ENCODE assay signal across 9 cellular contexts in the genomic region with DNA sequence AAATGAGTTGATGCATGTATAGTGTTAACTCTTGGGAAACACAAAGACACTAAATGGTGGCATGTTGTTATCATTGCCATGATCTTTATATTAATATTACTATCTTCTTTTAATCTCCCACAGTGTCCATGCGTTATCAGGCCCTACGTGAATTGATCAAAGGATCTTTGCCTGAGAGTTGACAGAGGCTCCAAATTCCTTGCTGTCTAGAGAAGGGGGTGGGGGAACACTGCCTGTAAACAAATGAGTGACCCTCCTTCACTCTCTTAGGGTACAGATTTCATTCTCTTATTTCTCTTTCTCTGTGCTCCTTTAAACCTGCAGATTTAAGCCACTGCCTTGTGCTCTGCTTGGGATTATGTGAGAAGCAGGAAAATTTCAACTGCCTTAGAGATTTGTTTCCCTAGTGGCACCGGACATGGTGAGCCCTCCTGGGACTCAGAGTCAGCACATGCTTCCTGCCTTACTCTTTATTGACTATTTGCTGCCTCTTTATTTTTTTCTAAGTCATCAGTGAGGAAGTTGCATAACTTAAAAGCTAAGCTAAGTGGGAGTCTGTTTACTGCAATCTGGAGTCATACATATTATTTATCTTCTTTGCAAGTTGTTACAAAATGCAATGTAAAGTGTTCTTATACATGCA.
A peak's percentile ranks its signal among the peaks of the same experiment; 100 is the strongest.
DNase-seq lines count a peak whose midpoint lies in the region; ATAC-seq, FAIRE-seq and TF ChIP-seq lines count a peak whose summit lies in the region.
"Had no signal": no experiment of that assay in that cellular context is flagged by ENCODE, and none has a peak within 500 bp of the region (broad histone marks: within the 10 kb centered on the region; RNA-seq: fewer than 3 reads in every experiment).

No MANE protein-coding gene starts in this region.

- peak overlapping the region; percentile 31; the same call in 1 of the 2 replicates for H3K9ac ChIP-seq in PC-3 (ENCODE audit: low read length)

- H3K27ac Mint-ChIP-seq in progenitor cell of endocrine pancreas: peak overlapping the region; percentile 54
- no peak overlapping the region for H3K27ac Mint-ChIP-seq in stimulated activated effector memory CD8-positive, alpha-beta T cell treated with anti-CD3 and anti-CD28 coated beads, Interleukin-12 subunit alpha, Interleukin-12 subunit beta, amount 100 ng/mL, for 72 hours

- H3K9me3 Mint-ChIP-seq in progenitor cell of endocrine pancreas (ENCODE audit: low read depth): no peaks in the 10 kb centered on the region
- no peaks in the 10 kb centered on the region for H3K9me3 Mint-ChIP-seq in stimulated activated effector memory CD8-positive, alpha-beta T cell treated with anti-CD3 and anti-CD28 coated beads, Interleukin-12 subunit alpha, Interleukin-12 subunit beta, amount 100 ng/mL, for 72 hours

- peaks cover 27% of the 10 kb centered on the region for H3K4me1 Mint-ChIP-seq in progenitor cell of endocrine pancreas (ENCODE audit: low read depth)
- H3K4me1 Mint-ChIP-seq in stimulated activated effector memory CD8-positive, alpha-beta T cell treated with anti-CD3 and anti-CD28 coated beads, Interleukin-12 subunit alpha, Interleukin-12 subunit beta, amount 100 ng/mL, for 72 hours: peaks cover 64% of the 10 kb centered on the region

- no TSS peak for BruUV-seq in PC-3 (replicated peaks; lab: Mats Ljungman, UMichigan)

- no peak for FAIRE-seq in frontal cortex (lab: Jason Lieb, UNC)

- H3F3A ChIP-seq in PC-3 (ENCODE audit: low read length, unreplicated experiment): no peaks in the 10 kb centered on the region

- H3K36me3 Mint-ChIP-seq in progenitor cell of endocrine pancreas (ENCODE audit: insufficient read depth): no peaks in the 10 kb centered on the region
- H3K36me3 Mint-ChIP-seq in stimulated activated effector memory CD8-positive, alpha-beta T cell treated with anti-CD3 and anti-CD28 coated beads, Interleukin-12 subunit alpha, Interleukin-12 subunit beta, amount 100 ng/mL, for 72 hours: peaks cover 4% of the 10 kb centered on the region

- no peaks in the 10 kb centered on the region for H3K36me3 ChIP-seq in PC-3 (ENCODE audit: low read depth, low read length)
- H3K36me3 ChIP-seq: cardiac muscle cell had no signal

- no peak overlapping the region for H3K4me3 Mint-ChIP-seq in progenitor cell of endocrine pancreas (ENCODE audit: low read depth)
- H3K4me3 Mint-ChIP-seq in stimulated activated effector memory CD8-positive, alpha-beta T cell treated with anti-CD3 and anti-CD28 coated beads, Interleukin-12 subunit alpha, Interleukin-12 subunit beta, amount 100 ng/mL, for 72 hours: no peak overlapping the region

- no peaks in the 10 kb centered on the region for H3K9me3 ChIP-seq in PC-3 (ENCODE audit: low read length)

- no peaks in the 10 kb centered on the region for H4K20me1 ChIP-seq in PC-3 (ENCODE audit: low read length)

- H3K27ac ChIP-seq in PC-3 (ENCODE audit: low read length) (peak overlapping the region; percentile 60), epithelial cell of prostate (peak overlapping the region; percentile 22)

- intact Hi-C loops in PC-3 (cut with micrococcal nuclease): loop anchor here (10.0 kb wide), 2 partner anchors 165 to 375 kb away; no protein-coding TSS in a partner anchor

- H3K79me2 ChIP-seq in PC-3 (ENCODE audit: low read length): no peaks in the 10 kb centered on the region

- ATAC-seq in PC-3: peak; percentile 84
- no peak for ATAC-seq in stimulated activated effector memory CD8-positive, alpha-beta T cell treated with anti-CD3 and anti-CD28 coated beads, Interleukin-12 subunit alpha, Interleukin-12 subunit beta, amount 100 ng/mL, for 72 hours

- CTCF ChIA-PET in PC-3 (lab: Charles Lee): no interaction called here

- no peak overlapping the region for H3K4me3 ChIP-seq in PC-3 (ENCODE audit: low read length)
- H3K4me3 ChIP-seq: cardiac muscle cell had no signal

- peak overlapping the region; percentile 25 for H3K4me2 ChIP-seq in PC-3 (ENCODE audit: low read length)

- H3K4me1 ChIP-seq in PC-3 (ENCODE audit: insufficient read depth, low read length): peaks cover 23% of the 10 kb centered on the region

- no peaks in the 10 kb centered on the region for H3K9me2 ChIP-seq in PC-3 (replicated peaks; ENCODE audit: low read length)

- peak overlapping the region; percentile 56 for H2AFZ ChIP-seq in PC-3 (ENCODE audit: low read length)

- H3K27me3 Mint-ChIP-seq in progenitor cell of endocrine pancreas: no peaks in the 10 kb centered on the region

- POLR2A ChIA-PET in PC-3 (lab: Charles Lee; ENCODE audit: unreplicated experiment): interaction anchor here (0.6 kb wide), 1 partner anchor 62 kb away, joined by 4 read pairs; no protein-coding TSS in a partner anchor

- no peaks in the 10 kb centered on the region for H3K27me3 ChIP-seq in PC-3 (ENCODE audit: low read length)
- H3K27me3 ChIP-seq: cardiac muscle cell had no signal

- TF ChIP-seq CTCF in PC-3 (conservative IDR thresholded peaks at IDR 0.05; ENCODE audit: low read depth, low read length) (no peak), progenitor cell of endocrine pancreas (IDR thresholded peaks at IDR 0.05; ENCODE audit: unreplicated experiment) (no peak)

- DNase-seq in GM04504 (ENCODE audit: low read depth): peak; percentile 43
- DNase-seq in PC-3: peak; percentile 70
- DNase-seq in epithelial cell of prostate (ENCODE audit: low read depth, low spot score): no peak
- no peak for DNase-seq in progenitor cell of endocrine pancreas (ENCODE audit: low spot score, unreplicated experiment)
- DNase-seq in central memory CD4-positive, alpha-beta T cell: no peak
- DNase-seq in stimulated activated effector memory CD8-positive, alpha-beta T cell treated with anti-CD3 and anti-CD28 coated beads, Interleukin-12 subunit alpha, Interleukin-12 subunit beta, amount 100 ng/mL, for 72 hours (ENCODE audit: low spot score in 2 of 2): no peak
- no peak for DNase-seq in frontal cortex (ENCODE audit: low spot score in 2 of 2)
- DNase-seq in foreskin melanocyte: no peak

Comparison
In these comparisons a context has a peak if more than half of its experiments do, and no peak if none do; other contexts are left out.
1. DNase-seq: peak in GM04504 (single experiment) and PC-3 (single experiment); none in epithelial cell of prostate (single experiment), progenitor cell of endocrine pancreas (single experiment), central memory CD4-positive, alpha-beta T cell (single experiment), stimulated activated effector memory CD8-positive, alpha-beta T cell treated with anti-CD3 and anti-CD28 coated beads, Interleukin-12 subunit alpha, Interleukin-12 subunit beta, amount 100 ng/mL, for 72 hours (0 of 2), frontal cortex (0 of 2) and foreskin melanocyte (single experiment).